In genomic region chr3:120741837-120742197, GRCh38 we compare ENCODE assay signal across 8 cellular contexts. TPM values are rescaled to one million over a fixed set of nuclear protein-coding genes. Genes with fewer than 3 reads are reported as not detected.
DNase-seq lines count a peak whose midpoint lies in the region; ATAC-seq and TF ChIP-seq lines count a peak whose summit lies in the region.

No MANE protein-coding gene starts in this region.

- H3K27me3 ChIP-seq in cardiac muscle cell (no peaks in the 10 kb centered on the region), right atrium auricular region (no peaks in the 10 kb centered on the region)

- peak overlapping the region; percentile 94 for H3K4me3 ChIP-seq in cardiac muscle cell
- peak overlapping the region; percentile 84 for H3K4me3 ChIP-seq in WI38 (ENCODE audit: low read depth, low read length)
- peak overlapping the region; percentile 81 to 83 for H3K4me3 ChIP-seq in right atrium auricular region
- H3K4me3 ChIP-seq in skin epidermis, result peak overlapping the region; percentile 75 to 92 (median 83)

- intact Hi-C loops in cardiac septum (cut with DNase I), result loop anchor here (2.0 to 10.0 kb wide), 4 partner anchors 145 to 647 kb away; partner anchors contain the start of genes GSK3B and NDUFB4

- no peaks in the 10 kb centered on the region for H3K9me3 ChIP-seq in cardiac muscle cell (ENCODE audit: low read depth)
- no peaks in the 10 kb centered on the region for H3K9me3 ChIP-seq in right atrium auricular region

- DNase-seq in cardiac muscle cell (ENCODE audit: low read depth in 1 of 2, low spot score in 1 of 2), result peak in 1 of 2 donors; percentile 60
- no peak for DNase-seq in cardiac septum (ENCODE audit: low spot score)
- DNase-seq in right atrium auricular region (ENCODE audit: low spot score), result no peak
- DNase-seq in GM03348 (ENCODE audit: low spot score), result no peak
- DNase-seq in stimulated activated CD4-positive, alpha-beta T cell treated with anti-CD3 and anti-CD28 coated beads, Interleukin-4, amount 100 ng/mL, for 24 hours, result no peak

- no peak for TF ChIP-seq CTCF in cardiac muscle cell (IDR thresholded peaks at IDR 0.05; ENCODE audit: low read depth, low read length)
- no peak for TF ChIP-seq CTCF in WI38 (IDR thresholded peaks at IDR 0.05; ENCODE audit: low read depth, low read length)
- TF ChIP-seq CTCF in right atrium auricular region (IDR thresholded peaks at IDR 0.05), result no peak

- peak overlapping the region; percentile 99 for H3K27ac ChIP-seq in cardiac muscle cell
- H3K27ac ChIP-seq in right atrium auricular region, result peak overlapping the region; percentile 96 to 97
- H3K27ac ChIP-seq in skin epidermis, result peak overlapping the region in 20 of 21 experiments; percentile 86 to 99 (median 96)

- H3K36me3 ChIP-seq in cardiac muscle cell, result no peaks in the 10 kb centered on the region
- no peaks in the 10 kb centered on the region for H3K36me3 ChIP-seq in right atrium auricular region

- ATAC-seq in HG03135 (IDR thresholded peaks at IDR 0.05; ENCODE audit: unreplicated experiment), result peak; percentile 13

- no peaks in the 10 kb centered on the region for H3K4me1 ChIP-seq in cardiac muscle cell (ENCODE audit: low read depth)
- peaks cover 0 to 19% of the 10 kb centered on the region in 2 donors for H3K4me1 ChIP-seq in right atrium auricular region

RNA-seq across cellular contexts. Expression of gene RABL3, which starts 0.5 kb away (rescaled TPM):
- total RNA-seq in cardiac muscle cell (12.5 and 16.6 TPM in 2 replicates), cardiac septum (22.8 TPM), right atrium auricular region (10 to 100 TPM in 1 of 2 donors, 1 to 10 TPM in 1; 7.6 to 14.2 TPM)
- 15.0 and 22.3 TPM in 2 replicates for polyA plus RNA-seq in cardiac muscle cell

RNA-seq across cellular contexts. Expression of gene GTF2E1, which starts 0.7 kb away (rescaled TPM):
- total RNA-seq in cardiac muscle cell (22.1 and 23.6 TPM in 2 replicates), cardiac septum (13.2 TPM), right atrium auricular region (1 to 10 TPM; 6.8 to 9.6 TPM)
- 12.9 and 21.5 TPM in 2 replicates for polyA plus RNA-seq in cardiac muscle cell

RNA-seq across cellular contexts. Expression of gene HGD, which starts 59.8 kb away (rescaled TPM):
- total RNA-seq in cardiac muscle cell (0.39 TPM in 1 of 2 replicates, not detected in the other), cardiac septum (0.73 TPM), right atrium auricular region (under 1 TPM in 1 of 2 donors, not detected in 1; 0.41 TPM)
- polyA plus RNA-seq in cardiac muscle cell, result not detected in 2 replicates
